8 cellular contexts compared by ENCODE assay signal in genomic region chr19:33778089-33778791, GRCh38. TPM values are rescaled to one million over a fixed set of nuclear protein-coding genes. Genes with fewer than 3 reads are reported as not detected.
A peak's percentile ranks its signal among the peaks of the same experiment; 100 is the strongest.
DNase-seq lines count a peak whose midpoint lies in the region; ATAC-seq, FAIRE-seq and TF ChIP-seq lines count a peak whose summit lies in the region.

No MANE protein-coding gene starts in this region.

- intact Hi-C loops in transverse colon (cut with DNase I; ENCODE audit: low total_unique reads): loop anchor here (2.0 to 5.0 kb wide), 3 partner anchors 317 to 536 kb away; no protein-coding TSS in a partner anchor

- no peaks in the 10 kb centered on the region for H3K27me3 ChIP-seq in Karpas-422 (ENCODE audit: low read length)
- H3K27me3 ChIP-seq in transverse colon: peaks cover 19% of the 10 kb centered on the region

- ATAC-seq in GM21529 (IDR thresholded peaks at IDR 0.05; ENCODE audit: unreplicated experiment): peak; percentile 73

- H3K27ac ChIP-seq in Karpas-422 (ENCODE audit: low read length) (no peak overlapping the region), transverse colon (no peak overlapping the region)

- peak; percentile 95 for DNase-seq in D721Med (ENCODE audit: insufficient read length, low spot score)
- peak; percentile 94 for DNase-seq in Karpas-422
- DNase-seq in SHP77 (lab: John Stamatoyannopoulos, UW): peak; percentile 49 to 75
- peak; percentile 95 for DNase-seq in activated effector memory CD4-positive, alpha-beta T cell treated with anti-CD3 and anti-CD28 coated beads, Interleukin-2, amount 50 U/mL, for 16 hours
- peak; percentile 91 to 98 for DNase-seq in frontal cortex (ENCODE audit: low spot score in 2 of 2)
- peak; percentile 97 for DNase-seq in osteocyte (ENCODE audit: extremely low spot score, unreplicated experiment)
- DNase-seq in transverse colon: peak; percentile 85

- H3K4me2 ChIP-seq in Karpas-422 (ENCODE audit: low read depth, low read length, poor library complexity, severe bottlenecking): no peak overlapping the region

- in situ Hi-C loops in transverse colon (cut with MboI; ENCODE audit: low pct_ligation_motif_present in 1 of 4, low pct_unique_long_range_greater_than_20kb in 1 of 4, low sequenced_read_pairs in 3 of 4): loop anchor here in 3 of 4 donors (10.0 kb wide), 4 partner anchors 217 to 543 kb away; no protein-coding TSS in a partner anchor

- no peak for TF ChIP-seq EP300 in transverse colon (IDR thresholded peaks at IDR 0.05; ENCODE audit: low read depth)

- no peaks in the 10 kb centered on the region for H3K9me2 ChIP-seq in Karpas-422 (replicated peaks; ENCODE audit: insufficient read depth, low read length)

- FAIRE-seq in D721Med (lab: Jason Lieb, UNC): no peak
- FAIRE-seq in frontal cortex (lab: Jason Lieb, UNC): no peak

- no peak overlapping the region for H3K4me3 Mint-ChIP-seq in osteocyte (ENCODE audit: unreplicated experiment)

- no peaks in the 10 kb centered on the region for H3K4me1 ChIP-seq in Karpas-422 (ENCODE audit: low read length)
- H3K4me1 ChIP-seq in transverse colon: peaks cover 0 to 4% (median 2%) of the 10 kb centered on the region in 4 donors

- H3K9me3 Mint-ChIP-seq in osteocyte (ENCODE audit: unreplicated experiment): no peaks in the 10 kb centered on the region

- no peak overlapping the region for H3K9ac ChIP-seq in Karpas-422 (ENCODE audit: low read length)

- peaks cover 11% of the 10 kb centered on the region for H3K27me3 Mint-ChIP-seq in osteocyte (ENCODE audit: unreplicated experiment)

- WGBS in transverse colon (ENCODE audit: low coverage in 1 of 2), 2 donors: 13% methylated on average over 36 of the region's 49 CpGs; no CpG with 5 or more reads in 1 of the 2 donors

- no peaks in the 10 kb centered on the region for H3K36me3 Mint-ChIP-seq in osteocyte (ENCODE audit: unreplicated experiment)

- H4K20me1 ChIP-seq in Karpas-422 (ENCODE audit: insufficient read depth, low read depth, low read length): no peaks in the 10 kb centered on the region

- H3K79me2 ChIP-seq in Karpas-422 (ENCODE audit: low read length): no peaks in the 10 kb centered on the region

- H3K4me1 Mint-ChIP-seq in osteocyte (ENCODE audit: unreplicated experiment): peaks cover 6% of the 10 kb centered on the region

- no peak overlapping the region for H3K27ac Mint-ChIP-seq in osteocyte (ENCODE audit: unreplicated experiment)

- H3K4me3 ChIP-seq in Karpas-422 (ENCODE audit: low read length) (no peak overlapping the region), transverse colon (no peak overlapping the region)

- H3K36me3 ChIP-seq in Karpas-422 (ENCODE audit: insufficient read depth, low read length): no peaks in the 10 kb centered on the region
- no peaks in the 10 kb centered on the region for H3K36me3 ChIP-seq in transverse colon

- no peaks in the 10 kb centered on the region for H3K9me3 ChIP-seq in Karpas-422 (ENCODE audit: low read length)
- no peaks in the 10 kb centered on the region for H3K9me3 ChIP-seq in transverse colon

- H2AFZ ChIP-seq in Karpas-422 (ENCODE audit: low read length): no peak overlapping the region

- TF ChIP-seq CTCF in D721Med (IDR thresholded peaks at IDR 0.05; ENCODE audit: insufficient read depth, missing control alignments) (peak; percentile 100), osteocyte (IDR thresholded peaks at IDR 0.05) (peak; percentile 100), transverse colon (IDR thresholded peaks at IDR 0.05) (peak; percentile 100)

- TF ChIP-seq POLR2A in transverse colon (IDR thresholded peaks at IDR 0.05): no peak

RNA-seq across cellular contexts. Expression of gene KCTD15, which starts 18.4 kb away (rescaled TPM):
- not detected in 2 replicates for total RNA-seq in Karpas-422 (2014; rRNA removed; shearing (Covaris generic); ENCODE audit: low replicate concordance)
- total RNA-seq in frontal cortex: 69.7 TPM
- total RNA-seq in osteocyte: 83.2 and 86.8 TPM in 2 replicates
- total RNA-seq in transverse colon: 100 to 1,000 TPM in 1 of 4 donors, 10 to 100 TPM in 3; 28.5 to 158 (median 39.2) TPM

Comparison
In these comparisons a context has a peak if more than half of its experiments do, and no peak if none do; other contexts are left out.
1. RNA of gene KCTD15, which starts 18.4 kb away (total RNA-seq): 83.2 to 86.8 TPM in osteocyte, 69.7 TPM in frontal cortex (single experiment) and 28.5 to 158 TPM in transverse colon; not detected in Karpas-422; every median in the first group is over 10 times any median in the second.
2. Peak in every context shown above with its lines, with median percentiles within 50 percentile points of each other: DNase-seq and CTCF ChIP-seq.